Comparison of ENCODE assay signal across 1 cellular context in the genomic region with DNA sequence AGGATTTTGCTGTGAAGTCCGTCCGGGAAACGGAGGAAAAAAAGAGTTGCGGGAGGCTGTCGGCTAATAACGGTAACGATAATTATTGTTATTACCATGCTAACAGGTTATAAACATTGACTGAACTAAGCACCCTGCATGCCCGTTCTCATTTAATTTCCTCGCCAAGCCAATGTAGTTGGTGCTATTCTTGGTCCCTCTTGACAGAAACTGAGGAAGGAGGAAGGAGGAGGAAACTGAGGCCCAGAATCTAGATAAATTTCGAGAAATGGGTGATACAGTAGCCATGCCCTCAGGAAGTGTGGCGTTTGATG.
TF ChIP-seq lines count a peak whose summit lies in the region.

No MANE protein-coding gene starts in this region.

TF ChIP-seq in K562, 482 proteins besides CTCF, POLR2A, EP300 and RAD21 (continued from another document):
- TF ChIP-seq, protein P1, sequence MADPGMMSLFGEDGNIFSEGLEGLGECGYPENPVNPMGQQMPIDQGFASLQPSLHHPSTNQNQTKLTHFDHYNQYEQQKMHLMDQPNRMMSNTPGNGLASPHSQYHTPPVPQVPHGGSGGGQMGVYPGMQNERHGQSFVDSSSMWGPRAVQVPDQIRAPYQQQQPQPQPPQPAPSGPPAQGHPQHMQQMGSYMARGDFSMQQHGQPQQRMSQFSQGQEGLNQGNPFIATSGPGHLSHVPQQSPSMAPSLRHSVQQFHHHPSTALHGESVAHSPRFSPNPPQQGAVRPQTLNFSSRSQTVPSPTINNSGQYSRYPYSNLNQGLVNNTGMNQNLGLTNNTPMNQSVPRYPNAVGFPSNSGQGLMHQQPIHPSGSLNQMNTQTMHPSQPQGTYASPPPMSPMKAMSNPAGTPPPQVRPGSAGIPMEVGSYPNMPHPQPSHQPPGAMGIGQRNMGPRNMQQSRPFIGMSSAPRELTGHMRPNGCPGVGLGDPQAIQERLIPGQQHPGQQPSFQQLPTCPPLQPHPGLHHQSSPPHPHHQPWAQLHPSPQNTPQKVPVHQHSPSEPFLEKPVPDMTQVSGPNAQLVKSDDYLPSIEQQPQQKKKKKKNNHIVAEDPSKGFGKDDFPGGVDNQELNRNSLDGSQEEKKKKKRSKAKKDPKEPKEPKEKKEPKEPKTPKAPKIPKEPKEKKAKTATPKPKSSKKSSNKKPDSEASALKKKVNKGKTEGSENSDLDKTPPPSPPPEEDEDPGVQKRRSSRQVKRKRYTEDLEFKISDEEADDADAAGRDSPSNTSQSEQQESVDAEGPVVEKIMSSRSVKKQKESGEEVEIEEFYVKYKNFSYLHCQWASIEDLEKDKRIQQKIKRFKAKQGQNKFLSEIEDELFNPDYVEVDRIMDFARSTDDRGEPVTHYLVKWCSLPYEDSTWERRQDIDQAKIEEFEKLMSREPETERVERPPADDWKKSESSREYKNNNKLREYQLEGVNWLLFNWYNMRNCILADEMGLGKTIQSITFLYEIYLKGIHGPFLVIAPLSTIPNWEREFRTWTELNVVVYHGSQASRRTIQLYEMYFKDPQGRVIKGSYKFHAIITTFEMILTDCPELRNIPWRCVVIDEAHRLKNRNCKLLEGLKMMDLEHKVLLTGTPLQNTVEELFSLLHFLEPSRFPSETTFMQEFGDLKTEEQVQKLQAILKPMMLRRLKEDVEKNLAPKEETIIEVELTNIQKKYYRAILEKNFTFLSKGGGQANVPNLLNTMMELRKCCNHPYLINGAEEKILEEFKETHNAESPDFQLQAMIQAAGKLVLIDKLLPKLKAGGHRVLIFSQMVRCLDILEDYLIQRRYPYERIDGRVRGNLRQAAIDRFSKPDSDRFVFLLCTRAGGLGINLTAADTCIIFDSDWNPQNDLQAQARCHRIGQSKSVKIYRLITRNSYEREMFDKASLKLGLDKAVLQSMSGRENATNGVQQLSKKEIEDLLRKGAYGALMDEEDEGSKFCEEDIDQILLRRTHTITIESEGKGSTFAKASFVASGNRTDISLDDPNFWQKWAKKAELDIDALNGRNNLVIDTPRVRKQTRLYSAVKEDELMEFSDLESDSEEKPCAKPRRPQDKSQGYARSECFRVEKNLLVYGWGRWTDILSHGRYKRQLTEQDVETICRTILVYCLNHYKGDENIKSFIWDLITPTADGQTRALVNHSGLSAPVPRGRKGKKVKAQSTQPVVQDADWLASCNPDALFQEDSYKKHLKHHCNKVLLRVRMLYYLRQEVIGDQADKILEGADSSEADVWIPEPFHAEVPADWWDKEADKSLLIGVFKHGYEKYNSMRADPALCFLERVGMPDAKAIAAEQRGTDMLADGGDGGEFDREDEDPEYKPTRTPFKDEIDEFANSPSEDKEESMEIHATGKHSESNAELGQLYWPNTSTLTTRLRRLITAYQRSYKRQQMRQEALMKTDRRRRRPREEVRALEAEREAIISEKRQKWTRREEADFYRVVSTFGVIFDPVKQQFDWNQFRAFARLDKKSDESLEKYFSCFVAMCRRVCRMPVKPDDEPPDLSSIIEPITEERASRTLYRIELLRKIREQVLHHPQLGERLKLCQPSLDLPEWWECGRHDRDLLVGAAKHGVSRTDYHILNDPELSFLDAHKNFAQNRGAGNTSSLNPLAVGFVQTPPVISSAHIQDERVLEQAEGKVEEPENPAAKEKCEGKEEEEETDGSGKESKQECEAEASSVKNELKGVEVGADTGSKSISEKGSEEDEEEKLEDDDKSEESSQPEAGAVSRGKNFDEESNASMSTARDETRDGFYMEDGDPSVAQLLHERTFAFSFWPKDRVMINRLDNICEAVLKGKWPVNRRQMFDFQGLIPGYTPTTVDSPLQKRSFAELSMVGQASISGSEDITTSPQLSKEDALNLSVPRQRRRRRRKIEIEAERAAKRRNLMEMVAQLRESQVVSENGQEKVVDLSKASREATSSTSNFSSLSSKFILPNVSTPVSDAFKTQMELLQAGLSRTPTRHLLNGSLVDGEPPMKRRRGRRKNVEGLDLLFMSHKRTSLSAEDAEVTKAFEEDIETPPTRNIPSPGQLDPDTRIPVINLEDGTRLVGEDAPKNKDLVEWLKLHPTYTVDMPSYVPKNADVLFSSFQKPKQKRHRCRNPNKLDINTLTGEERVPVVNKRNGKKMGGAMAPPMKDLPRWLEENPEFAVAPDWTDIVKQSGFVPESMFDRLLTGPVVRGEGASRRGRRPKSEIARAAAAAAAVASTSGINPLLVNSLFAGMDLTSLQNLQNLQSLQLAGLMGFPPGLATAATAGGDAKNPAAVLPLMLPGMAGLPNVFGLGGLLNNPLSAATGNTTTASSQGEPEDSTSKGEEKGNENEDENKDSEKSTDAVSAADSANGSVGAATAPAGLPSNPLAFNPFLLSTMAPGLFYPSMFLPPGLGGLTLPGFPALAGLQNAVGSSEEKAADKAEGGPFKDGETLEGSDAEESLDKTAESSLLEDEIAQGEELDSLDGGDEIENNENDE (IDR thresholded peaks at IDR 0.05; ENCODE audit: low read depth, low read length), result no peak
- TF ChIP-seq XRCC5 (IDR thresholded peaks at IDR 0.05; ENCODE audit: low read depth, low read length) (peak; percentile 1; the same call in 1 of the 2 replicates), XRCC4 (IDR thresholded peaks at IDR 0.05; ENCODE audit: extremely low read depth, insufficient read depth, insufficient read length) (no peak), THRAP3 (IDR thresholded peaks at IDR 0.05; ENCODE audit: borderline replicate concordance) (no peak), NBN (IDR thresholded peaks at IDR 0.05; ENCODE audit: low read depth) (0 out of 2 replicates have a peak, but pooled peaks have one; percentile 18), TOE1 (IDR thresholded peaks at IDR 0.05; ENCODE audit: borderline replicate concordance) (no peak), TOE1 (CRISPR knock-in tag; IDR thresholded peaks at IDR 0.05; ENCODE audit: borderline replicate concordance, low read depth) (no peak), ZEB2 (IDR thresholded peaks at IDR 0.05) (0 out of 2 replicates have a peak, but pooled peaks have one; percentile 14), HNRNPL (IDR thresholded peaks at IDR 0.05; ENCODE audit: low read depth, low read length) (no peak), ZC3H4 (CRISPR knock-in tag; IDR thresholded peaks at IDR 0.05; ENCODE audit: borderline replicate concordance) (no peak), EP400 (IDR thresholded peaks at IDR 0.05) (peak; percentile 55; the same call in 1 of the 2 replicates), ZNF239 (CRISPR knock-in tag; IDR thresholded peaks at IDR 0.05) (no peak), SAFB (IDR thresholded peaks at IDR 0.05; ENCODE audit: borderline replicate concordance, low read depth, low read length) (no peak), HLTF (IDR thresholded peaks at IDR 0.05) (no peak), NUFIP1 (IDR thresholded peaks at IDR 0.05; ENCODE audit: partially characterized antibody) (no peak), ZNF263 (CRISPR knock-in tag; IDR thresholded peaks at IDR 0.05; ENCODE audit: borderline replicate concordance) (peak; percentile 10; the same call in 1 of the 2 replicates), BCOR (IDR thresholded peaks at IDR 0.05) (0 out of 2 replicates have a peak, but pooled peaks have one; percentile 4), ZNF24 (IDR thresholded peaks at IDR 0.05) (no peak), SUPT5H (IDR thresholded peaks at IDR 0.05) (no peak), ZNF696 (CRISPR knock-in tag; conservative IDR thresholded peaks at IDR 0.05) (no peak), ZNF282 (CRISPR knock-in tag; IDR thresholded peaks at IDR 0.05) (no peak), ZKSCAN1 (IDR thresholded peaks at IDR 0.05; ENCODE audit: low read depth, low read length) (no peak), NFIX (CRISPR knock-in tag; IDR thresholded peaks at IDR 0.05; ENCODE audit: low read depth) (no peak), ZFP30 (CRISPR knock-in tag; IDR thresholded peaks at IDR 0.05; ENCODE audit: borderline replicate concordance) (no peak), SMAD1 (IDR thresholded peaks at IDR 0.05; ENCODE audit: low read depth, low read length, partially characterized antibody) (no peak), ZNF354B (CRISPR knock-in tag; IDR thresholded peaks at IDR 0.05) (no peak), SRSF9 (IDR thresholded peaks at IDR 0.05; ENCODE audit: borderline replicate concordance, low read depth, low read length) (no peak), RB1 (IDR thresholded peaks at IDR 0.05; ENCODE audit: low read depth) (no peak), PHB (CRISPR knock-in tag; IDR thresholded peaks at IDR 0.05) (peak; percentile 66; the same call in 1 of the 2 replicates), SRF (CRISPR knock-in tag; IDR thresholded peaks at IDR 0.05) (no peak), ZBTB17 (CRISPR knock-in tag; IDR thresholded peaks at IDR 0.05) (no peak), ZC3H8 (IDR thresholded peaks at IDR 0.05) (no peak), SIX5 (IDR thresholded peaks at IDR 0.05; ENCODE audit: borderline replicate concordance in 1 of 2, insufficient read depth in 1 of 2, low read depth in 1 of 2, low read length in 2 of 2) (no peak), TAF1 (IDR thresholded peaks at IDR 0.05; ENCODE audit: control insufficient read depth, extremely low read depth, insufficient read depth, low read length, severe bottlenecking) (no peak), ZNF133 (CRISPR knock-in tag; IDR thresholded peaks at IDR 0.05) (no peak), GTF2E2 (tag; IDR thresholded peaks at IDR 0.05) (no peak), MTA3 (IDR thresholded peaks at IDR 0.05; ENCODE audit: borderline replicate concordance) (0 out of 2 replicates have a peak, but pooled peaks have one; percentile 8), NR2C2 (CRISPR knock-in tag; IDR thresholded peaks at IDR 0.05) (no peak), NR2C2 (tag; IDR thresholded peaks at IDR 0.05) (no peak), ARNT (IDR thresholded peaks at IDR 0.05) (0 out of 4 replicates have a peak, but pooled peaks of 1 of the 2 experiments have one; percentile 36), ZNF707 (CRISPR knock-in tag; conservative IDR thresholded peaks at IDR 0.05) (no peak), SMARCA4 (IDR thresholded peaks at IDR 0.05) (peak; percentile 47; the same call in 1 of the 2 replicates)
- TF ChIP-seq, protein P2, sequence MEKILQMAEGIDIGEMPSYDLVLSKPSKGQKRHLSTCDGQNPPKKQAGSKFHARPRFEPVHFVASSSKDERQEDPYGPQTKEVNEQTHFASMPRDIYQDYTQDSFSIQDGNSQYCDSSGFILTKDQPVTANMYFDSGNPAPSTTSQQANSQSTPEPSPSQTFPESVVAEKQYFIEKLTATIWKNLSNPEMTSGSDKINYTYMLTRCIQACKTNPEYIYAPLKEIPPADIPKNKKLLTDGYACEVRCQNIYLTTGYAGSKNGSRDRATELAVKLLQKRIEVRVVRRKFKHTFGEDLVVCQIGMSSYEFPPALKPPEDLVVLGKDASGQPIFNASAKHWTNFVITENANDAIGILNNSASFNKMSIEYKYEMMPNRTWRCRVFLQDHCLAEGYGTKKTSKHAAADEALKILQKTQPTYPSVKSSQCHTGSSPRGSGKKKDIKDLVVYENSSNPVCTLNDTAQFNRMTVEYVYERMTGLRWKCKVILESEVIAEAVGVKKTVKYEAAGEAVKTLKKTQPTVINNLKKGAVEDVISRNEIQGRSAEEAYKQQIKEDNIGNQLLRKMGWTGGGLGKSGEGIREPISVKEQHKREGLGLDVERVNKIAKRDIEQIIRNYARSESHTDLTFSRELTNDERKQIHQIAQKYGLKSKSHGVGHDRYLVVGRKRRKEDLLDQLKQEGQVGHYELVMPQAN (IDR thresholded peaks at IDR 0.05; ENCODE audit: borderline replicate concordance), result 0 out of 2 replicates have a peak, but pooled peaks have one; percentile 2
- TF ChIP-seq, protein P3, sequence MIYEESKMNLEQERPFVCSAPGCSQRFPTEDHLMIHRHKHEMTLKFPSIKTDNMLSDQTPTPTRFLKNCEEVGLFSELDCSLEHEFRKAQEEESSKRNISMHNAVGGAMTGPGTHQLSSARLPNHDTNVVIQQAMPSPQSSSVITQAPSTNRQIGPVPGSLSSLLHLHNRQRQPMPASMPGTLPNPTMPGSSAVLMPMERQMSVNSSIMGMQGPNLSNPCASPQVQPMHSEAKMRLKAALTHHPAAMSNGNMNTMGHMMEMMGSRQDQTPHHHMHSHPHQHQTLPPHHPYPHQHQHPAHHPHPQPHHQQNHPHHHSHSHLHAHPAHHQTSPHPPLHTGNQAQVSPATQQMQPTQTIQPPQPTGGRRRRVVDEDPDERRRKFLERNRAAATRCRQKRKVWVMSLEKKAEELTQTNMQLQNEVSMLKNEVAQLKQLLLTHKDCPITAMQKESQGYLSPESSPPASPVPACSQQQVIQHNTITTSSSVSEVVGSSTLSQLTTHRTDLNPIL (CRISPR knock-in tag; IDR thresholded peaks at IDR 0.05), result no peak
- TF ChIP-seq, protein P4, sequence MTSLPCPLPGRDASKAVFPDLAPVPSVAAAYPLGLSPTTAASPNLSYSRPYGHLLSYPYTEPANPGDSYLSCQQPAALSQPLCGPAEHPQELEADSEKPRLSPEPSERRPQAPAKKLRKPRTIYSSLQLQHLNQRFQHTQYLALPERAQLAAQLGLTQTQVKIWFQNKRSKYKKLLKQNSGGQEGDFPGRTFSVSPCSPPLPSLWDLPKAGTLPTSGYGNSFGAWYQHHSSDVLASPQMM (CRISPR knock-in tag; IDR thresholded peaks at IDR 0.05), result no peak
- TF ChIP-seq, protein P5, sequence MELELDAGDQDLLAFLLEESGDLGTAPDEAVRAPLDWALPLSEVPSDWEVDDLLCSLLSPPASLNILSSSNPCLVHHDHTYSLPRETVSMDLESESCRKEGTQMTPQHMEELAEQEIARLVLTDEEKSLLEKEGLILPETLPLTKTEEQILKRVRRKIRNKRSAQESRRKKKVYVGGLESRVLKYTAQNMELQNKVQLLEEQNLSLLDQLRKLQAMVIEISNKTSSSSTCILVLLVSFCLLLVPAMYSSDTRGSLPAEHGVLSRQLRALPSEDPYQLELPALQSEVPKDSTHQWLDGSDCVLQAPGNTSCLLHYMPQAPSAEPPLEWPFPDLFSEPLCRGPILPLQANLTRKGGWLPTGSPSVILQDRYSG (tag; conservative IDR thresholded peaks at IDR 0.05; ENCODE audit: low read depth), result no peak
- TF ChIP-seq, protein P6, sequence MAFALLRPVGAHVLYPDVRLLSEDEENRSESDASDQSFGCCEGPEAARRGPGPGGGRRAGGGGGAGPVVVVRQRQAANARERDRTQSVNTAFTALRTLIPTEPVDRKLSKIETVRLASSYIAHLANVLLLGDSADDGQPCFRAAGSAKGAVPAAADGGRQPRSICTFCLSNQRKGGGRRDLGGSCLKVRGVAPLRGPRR (CRISPR knock-in tag; IDR thresholded peaks at IDR 0.05), result no peak
- TF ChIP-seq, protein P7, sequence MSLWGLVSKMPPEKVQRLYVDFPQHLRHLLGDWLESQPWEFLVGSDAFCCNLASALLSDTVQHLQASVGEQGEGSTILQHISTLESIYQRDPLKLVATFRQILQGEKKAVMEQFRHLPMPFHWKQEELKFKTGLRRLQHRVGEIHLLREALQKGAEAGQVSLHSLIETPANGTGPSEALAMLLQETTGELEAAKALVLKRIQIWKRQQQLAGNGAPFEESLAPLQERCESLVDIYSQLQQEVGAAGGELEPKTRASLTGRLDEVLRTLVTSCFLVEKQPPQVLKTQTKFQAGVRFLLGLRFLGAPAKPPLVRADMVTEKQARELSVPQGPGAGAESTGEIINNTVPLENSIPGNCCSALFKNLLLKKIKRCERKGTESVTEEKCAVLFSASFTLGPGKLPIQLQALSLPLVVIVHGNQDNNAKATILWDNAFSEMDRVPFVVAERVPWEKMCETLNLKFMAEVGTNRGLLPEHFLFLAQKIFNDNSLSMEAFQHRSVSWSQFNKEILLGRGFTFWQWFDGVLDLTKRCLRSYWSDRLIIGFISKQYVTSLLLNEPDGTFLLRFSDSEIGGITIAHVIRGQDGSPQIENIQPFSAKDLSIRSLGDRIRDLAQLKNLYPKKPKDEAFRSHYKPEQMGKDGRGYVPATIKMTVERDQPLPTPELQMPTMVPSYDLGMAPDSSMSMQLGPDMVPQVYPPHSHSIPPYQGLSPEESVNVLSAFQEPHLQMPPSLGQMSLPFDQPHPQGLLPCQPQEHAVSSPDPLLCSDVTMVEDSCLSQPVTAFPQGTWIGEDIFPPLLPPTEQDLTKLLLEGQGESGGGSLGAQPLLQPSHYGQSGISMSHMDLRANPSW (CRISPR knock-in tag; IDR thresholded peaks at IDR 0.05), result no peak
